1 cellular context compared by ENCODE assay signal in the genomic region with DNA sequence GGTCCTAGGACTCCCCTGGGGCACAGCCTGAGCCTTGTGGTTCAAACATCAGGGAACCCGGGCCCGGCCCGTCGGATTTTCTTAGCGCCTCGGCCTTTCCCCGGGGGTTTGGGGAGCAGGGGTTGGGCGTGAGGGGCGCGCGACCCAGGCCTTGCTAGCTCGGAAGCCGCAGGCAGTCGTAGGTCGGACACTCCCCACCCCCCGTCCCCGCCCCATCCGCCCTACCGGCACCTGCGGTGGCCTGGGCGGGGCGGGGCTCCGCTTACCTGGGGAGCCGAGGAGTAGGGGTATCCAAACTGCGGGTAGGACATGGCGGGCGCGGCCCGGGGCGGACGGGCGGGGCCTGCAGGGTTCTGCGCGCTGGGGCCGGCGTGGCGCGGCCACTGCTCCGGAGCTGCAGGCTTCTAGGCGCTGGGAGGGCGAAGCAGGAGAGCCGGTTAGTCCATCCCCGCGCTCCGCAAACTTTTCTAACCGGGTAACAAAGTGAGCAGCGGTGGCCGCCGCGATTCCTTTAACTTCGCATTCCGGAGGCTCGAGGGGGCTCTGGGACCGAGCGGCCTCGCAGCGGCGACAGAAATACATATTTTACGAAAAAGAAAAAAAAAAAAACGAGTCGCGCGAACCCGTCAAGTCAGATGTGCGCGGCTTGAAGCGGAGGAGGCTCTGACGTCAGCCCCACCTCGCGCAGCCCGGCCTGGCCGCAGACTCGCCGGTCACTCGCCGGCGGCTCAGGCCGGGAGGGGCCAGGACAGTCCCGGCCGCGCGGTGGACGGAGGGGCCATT.
TF ChIP-seq lines count a peak whose summit lies in the region.

TSS of gene IRX4 (minus strand) at position 589 of the 783 bp plus-strand sequence. CDS start at position 311, 278 bp downstream.

TF ChIP-seq in SK-N-SH, 30 proteins besides CTCF, POLR2A, EP300 and RAD21 (continued from another document):
- TF ChIP-seq, protein P1, sequence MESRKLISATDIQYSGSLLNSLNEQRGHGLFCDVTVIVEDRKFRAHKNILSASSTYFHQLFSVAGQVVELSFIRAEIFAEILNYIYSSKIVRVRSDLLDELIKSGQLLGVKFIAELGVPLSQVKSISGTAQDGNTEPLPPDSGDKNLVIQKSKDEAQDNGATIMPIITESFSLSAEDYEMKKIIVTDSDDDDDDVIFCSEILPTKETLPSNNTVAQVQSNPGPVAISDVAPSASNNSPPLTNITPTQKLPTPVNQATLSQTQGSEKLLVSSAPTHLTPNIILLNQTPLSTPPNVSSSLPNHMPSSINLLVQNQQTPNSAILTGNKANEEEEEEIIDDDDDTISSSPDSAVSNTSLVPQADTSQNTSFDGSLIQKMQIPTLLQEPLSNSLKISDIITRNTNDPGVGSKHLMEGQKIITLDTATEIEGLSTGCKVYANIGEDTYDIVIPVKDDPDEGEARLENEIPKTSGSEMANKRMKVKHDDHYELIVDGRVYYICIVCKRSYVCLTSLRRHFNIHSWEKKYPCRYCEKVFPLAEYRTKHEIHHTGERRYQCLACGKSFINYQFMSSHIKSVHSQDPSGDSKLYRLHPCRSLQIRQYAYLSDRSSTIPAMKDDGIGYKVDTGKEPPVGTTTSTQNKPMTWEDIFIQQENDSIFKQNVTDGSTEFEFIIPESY (IDR thresholded peaks at IDR 0.05; ENCODE audit: borderline replicate concordance, low read depth), result no peak
- TF ChIP-seq, protein P2, sequence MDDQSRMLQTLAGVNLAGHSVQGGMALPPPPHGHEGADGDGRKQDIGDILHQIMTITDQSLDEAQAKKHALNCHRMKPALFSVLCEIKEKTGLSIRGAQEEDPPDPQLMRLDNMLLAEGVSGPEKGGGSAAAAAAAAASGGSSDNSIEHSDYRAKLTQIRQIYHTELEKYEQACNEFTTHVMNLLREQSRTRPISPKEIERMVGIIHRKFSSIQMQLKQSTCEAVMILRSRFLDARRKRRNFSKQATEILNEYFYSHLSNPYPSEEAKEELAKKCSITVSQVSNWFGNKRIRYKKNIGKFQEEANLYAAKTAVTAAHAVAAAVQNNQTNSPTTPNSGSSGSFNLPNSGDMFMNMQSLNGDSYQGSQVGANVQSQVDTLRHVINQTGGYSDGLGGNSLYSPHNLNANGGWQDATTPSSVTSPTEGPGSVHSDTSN (IDR thresholded peaks at IDR 0.05), result no peak
- TF ChIP-seq FOXJ3 (CRISPR knock-in tag; IDR thresholded peaks at IDR 0.05) (no peak), REST (IDR thresholded peaks at IDR 0.05; ENCODE audit: low read depth, low read length) (no peak), FOXM1 (IDR thresholded peaks at IDR 0.05; ENCODE audit: low read depth) (no peak), MAX (IDR thresholded peaks at IDR 0.05; ENCODE audit: low read depth) (no peak), ELF1 (IDR thresholded peaks at IDR 0.05) (no peak)
